ENCODE assay signal across 1 cellular context in genomic region chr7:36262286-36262685, GRCh38.
TF ChIP-seq lines count a peak whose summit lies in the region.

No MANE protein-coding gene starts in this region.

TF ChIP-seq in H1, 55 proteins besides CTCF, POLR2A, EP300 and RAD21 (continued from another document):
- TF ChIP-seq NANOG (IDR thresholded peaks at IDR 0.05; ENCODE audit: insufficient read depth, low read depth, low read length, poor library complexity, severe bottlenecking) (no peak), CEBPB (IDR thresholded peaks at IDR 0.05; ENCODE audit: low read depth, low read length) (no peak), E2F6 (IDR thresholded peaks at IDR 0.05) (no peak), SP4 (IDR thresholded peaks at IDR 0.05; ENCODE audit: low read length) (no peak)
